1 cellular context compared by ENCODE assay signal in genomic region chr12:569803-570236, GRCh38.
A peak's percentile ranks its signal among the peaks of the same experiment; 100 is the strongest.
TF ChIP-seq lines count a peak whose summit lies in the region.

No MANE protein-coding gene starts in this region.

TF ChIP-seq in H1, 55 proteins besides CTCF, POLR2A, EP300 and RAD21 (continued from another document):
- TF ChIP-seq MAX (IDR thresholded peaks at IDR 0.05) (peak; percentile 52; the same call in 1 of the 2 replicates), CHD7 (IDR thresholded peaks at IDR 0.05; ENCODE audit: insufficient replicate concordance, low read length) (no peak), SIN3A (conservative IDR thresholded peaks at IDR 0.05 in 1 of 2, IDR thresholded peaks at IDR 0.05 in 1 of 2; ENCODE audit: low read depth in 1 of 2, low read length in 2 of 2) (no peak; a peak in 1 of 4 replicates), NANOG (IDR thresholded peaks at IDR 0.05; ENCODE audit: insufficient read depth, low read depth, low read length, poor library complexity, severe bottlenecking) (peak; percentile 2), RFX5 (IDR thresholded peaks at IDR 0.05; ENCODE audit: borderline replicate concordance, low read depth, low read length) (no peak), EZH2 (IDR thresholded peaks at IDR 0.05; ENCODE audit: low read depth, low read length, severe bottlenecking) (peak; percentile 41), TCF12 (IDR thresholded peaks at IDR 0.05; ENCODE audit: low read depth, low read length) (no peak), CTBP2 (IDR thresholded peaks at IDR 0.05; ENCODE audit: borderline replicate concordance, insufficient read depth, insufficient read length, low read length) (no peak), SP2 (IDR thresholded peaks at IDR 0.05; ENCODE audit: low read length) (no peak), NRF1 (IDR thresholded peaks at IDR 0.05; ENCODE audit: low read depth, low read length) (no peak), SP4 (IDR thresholded peaks at IDR 0.05; ENCODE audit: low read length) (no peak), TBP (IDR thresholded peaks at IDR 0.05; ENCODE audit: low read depth, low read length) (no peak), GABPA (IDR thresholded peaks at IDR 0.05; ENCODE audit: borderline replicate concordance, insufficient read depth, low read length) (no peak), KDM1A (IDR thresholded peaks at IDR 0.05; ENCODE audit: borderline replicate concordance, low read length) (no peak), CREB1 (IDR thresholded peaks at IDR 0.05) (no peak), ATF2 (IDR thresholded peaks at IDR 0.05; ENCODE audit: low read length) (no peak), JUND (IDR thresholded peaks at IDR 0.05; ENCODE audit: low read length) (no peak), RXRA (IDR thresholded peaks at IDR 0.05; ENCODE audit: insufficient read depth, low read depth, low read length) (no peak), E2F6 (IDR thresholded peaks at IDR 0.05) (0 out of 2 replicates have a peak, but pooled peaks have one; percentile 9), CHD1 (IDR thresholded peaks at IDR 0.05; ENCODE audit: low read depth, low read length) (no peak), MAFK (IDR thresholded peaks at IDR 0.05; ENCODE audit: low read depth, low read length) (no peak), SIX5 (IDR thresholded peaks at IDR 0.05; ENCODE audit: low read depth, low read length) (no peak), HDAC6 (IDR thresholded peaks at IDR 0.05; ENCODE audit: low read depth, low read length) (no peak), PHF8 (conservative IDR thresholded peaks at IDR 0.05; ENCODE audit: low read depth, low read length) (no peak), FOSL1 (IDR thresholded peaks at IDR 0.05; ENCODE audit: insufficient read depth, low read depth, low read length) (no peak), POLR2AphosphoS5 (IDR thresholded peaks at IDR 0.05; ENCODE audit: low read depth, low read length) (no peak), POU5F1 (IDR thresholded peaks at IDR 0.05; ENCODE audit: low read depth, low read length) (no peak), BACH1 (IDR thresholded peaks at IDR 0.05; ENCODE audit: low read length) (peak; percentile 73), BCL11A (IDR thresholded peaks at IDR 0.05; ENCODE audit: low read depth in 2 of 2, low read length in 2 of 2) (no peak), HDAC2 (IDR thresholded peaks at IDR 0.05; ENCODE audit: borderline replicate concordance in 1 of 2, low read depth in 2 of 2, low read length in 2 of 2) (peak in 1 of 2 experiments; percentile 47; a peak in 2 of 4 replicates), YY1 (IDR thresholded peaks at IDR 0.05; ENCODE audit: low read depth, low read length) (no peak), KDM4A (IDR thresholded peaks at IDR 0.05; ENCODE audit: low read depth, low read length, severe bottlenecking) (peak; percentile 81), SIRT6 (IDR thresholded peaks at IDR 0.05; ENCODE audit: low read length) (no peak), TEAD4 (IDR thresholded peaks at IDR 0.05; ENCODE audit: low read depth, low read length) (no peak), CBX8 (IDR thresholded peaks at IDR 0.05; ENCODE audit: borderline replicate concordance, low read depth, low read length) (no peak), ZNF274 (IDR thresholded peaks at IDR 0.05; ENCODE audit: borderline replicate concordance, extremely low read depth, low read length) (no peak), SUZ12 (IDR thresholded peaks at IDR 0.05; ENCODE audit: low read length) (no peak), KDM5A (IDR thresholded peaks at IDR 0.05; ENCODE audit: low read length) (no peak), CBX5 (IDR thresholded peaks at IDR 0.05; ENCODE audit: low read depth, low read length) (no peak), SAP30 (IDR thresholded peaks at IDR 0.05; ENCODE audit: insufficient read depth, insufficient replicate concordance, low read length) (no peak), USF2 (IDR thresholded peaks at IDR 0.05; ENCODE audit: low read length) (no peak), GTF2F1 (IDR thresholded peaks at IDR 0.05; ENCODE audit: borderline replicate concordance, low read depth, low read length) (no peak), CHD2 (IDR thresholded peaks at IDR 0.05; ENCODE audit: low read length) (no peak), ASH2L (IDR thresholded peaks at IDR 0.05; ENCODE audit: low read length) (peak; percentile 18)
